Comparison of ENCODE assay signal across 24 cellular contexts in genomic region chr15:65846120-65846519, GRCh38. TPM values are rescaled to one million over a fixed set of nuclear protein-coding genes. Genes with fewer than 3 reads are reported as not detected.
DNase-seq lines count a peak whose midpoint lies in the region; ATAC-seq and TF ChIP-seq lines count a peak whose summit lies in the region.
"Had no signal": no experiment of that assay in that cellular context is flagged by ENCODE, and none has a peak within 500 bp of the region (broad histone marks: within the 10 kb centered on the region; RNA-seq: fewer than 3 reads in every experiment).

No MANE protein-coding gene starts in this region.

- no peaks in the 10 kb centered on the region for H3K9me3 ChIP-seq in SK-N-MC (ENCODE audit: low read depth, low read length)
- H3K9me3 ChIP-seq in ovary = no peaks in the 10 kb centered on the region
- H3K9me3 ChIP-seq: SJSA1 had no signal

- H3K4me3 ChIP-seq in ACC112 (ENCODE audit: low read depth, low read length) (no peak overlapping the region), SK-N-MC (peak overlapping the region; percentile 58), ovary (no peak overlapping the region)
- H3K4me3 ChIP-seq: GM23248, PC-9, SJSA1 had no signal

- H2AFZ ChIP-seq in ACC112 (ENCODE audit: low read length, unreplicated experiment) = peak overlapping the region; percentile 83
- H2AFZ ChIP-seq: GM23248, PC-9 had no signal

- no peak for TF ChIP-seq POLR2A in ovary (IDR thresholded peaks at IDR 0.05)

- no peaks in the 10 kb centered on the region for H3K79me2 ChIP-seq in ACC112 (ENCODE audit: control insufficient read depth, insufficient read depth, low read length, unreplicated experiment)

- H3K4me1 ChIP-seq in ACC112 (ENCODE audit: control insufficient read depth, insufficient read depth, low read length, unreplicated experiment) = peaks cover 8% of the 10 kb centered on the region
- no peaks in the 10 kb centered on the region for H3K4me1 ChIP-seq in ovary (ENCODE audit: insufficient read depth)
- H3K4me1 ChIP-seq: Caco-2, SJSA1 had no signal

- WGBS in ovary, 3 donors = 40 to 62% (median 62%) methylated on average over 2 of the region's 2 CpGs

- intact Hi-C loops in ovary (cut with DNase I) = loop anchor here in 1 of 4 donors (10.0 kb wide), 1 partner anchor 1429 kb away; no protein-coding TSS in a partner anchor

- TF ChIP-seq EP300 in ovary (IDR thresholded peaks at IDR 0.05) = no peak

- no peak for ATAC-seq in HG03108 (IDR thresholded peaks at IDR 0.05; ENCODE audit: unreplicated experiment)
- ATAC-seq in stimulated activated naive CD8-positive, alpha-beta T cell treated with anti-CD3 and anti-CD28 coated beads, Interleukin-15, Interleukin-2, amounts not matched to agents 100 U/mL and 50 U/mL, for 24 hours = no peak
- ATAC-seq: CD8-positive, alpha-beta T cell; Right ventricle myocardium inferior had no signal

- peak overlapping the region; percentile 58 for H3K9ac ChIP-seq in SK-N-MC (ENCODE audit: insufficient read length)
- H3K9ac ChIP-seq: GM23248 had no signal

- no peak for TF ChIP-seq CTCF in ovary (IDR thresholded peaks at IDR 0.05)

- no peaks in the 10 kb centered on the region for H3K27me3 ChIP-seq in ACC112 (ENCODE audit: insufficient read depth, low read length)
- H3K27me3 ChIP-seq in ovary = no peaks in the 10 kb centered on the region
- H3K27me3 ChIP-seq: SJSA1 had no signal

- DNase-seq in SK-N-MC (ENCODE audit: low read depth, low spot score) (no peak), inferior parietal cortex (ENCODE audit: extremely low spot score) (peak; percentile 7), renal cortical epithelial cell (ENCODE audit: low read depth) (peak; percentile 70), ovary (no peak)
- DNase-seq in activated CD4-positive, alpha-beta T cell treated with anti-CD3 and anti-CD28 coated beads, Interleukin-2, amount 50 U/mL, for 48 hours = no peak
- no peak for DNase-seq in stimulated activated naive CD8-positive, alpha-beta T cell treated with anti-CD3 and anti-CD28 coated beads, Interleukin-15, Interleukin-2, amounts not matched to agents 100 U/mL and 50 U/mL, for 24 hours
- DNase-seq: Caco-2; CD8-positive, alpha-beta T cell; GM23248; H9; HFFc6; Kasumi-1; MV-4-11; NCI-H1105; NCI-H1436 treated with DMSO at 0.1 percent for 48 hours; NCI-H187 treated with DMSO at 0.1 percent for 48 hours; NCI-H524 treated with DMSO at 0.1 percent for 48 hours; NCI-H774; PC-9 had no signal

- H3K27ac ChIP-seq in ACC112 (ENCODE audit: low read depth, low read length) (no peak overlapping the region), SK-N-MC (peak overlapping the region; percentile 69), ovary (no peak overlapping the region)
- H3K27ac ChIP-seq: C4-2B, GM23248, PC-9, SJSA1 had no signal

- H3K36me3 ChIP-seq in ACC112 (ENCODE audit: insufficient read depth, low read length) = no peaks in the 10 kb centered on the region
- no peaks in the 10 kb centered on the region for H3K36me3 ChIP-seq in SK-N-MC (ENCODE audit: insufficient read depth, low read length)
- H3K36me3 ChIP-seq in ovary = no peaks in the 10 kb centered on the region
- H3K36me3 ChIP-seq: SJSA1 had no signal

RNA-seq across cellular contexts. Expression of gene RAB11A, which starts 23.2 kb away (rescaled TPM):
- total RNA-seq in renal cortical epithelial cell (505 and 703 TPM in 2 replicates), ovary (100 to 1,000 TPM in 5 of 7 donors, 10 to 100 TPM in 2; 47.0 to 163 (median 139) TPM)
- 100 to 1,000 TPM; 110 to 249 TPM for polyA plus RNA-seq in ovary

RNA-seq across cellular contexts. Expression of gene DENND4A, which starts 54.0 kb away (rescaled TPM):
- 9.7 and 33.0 TPM in 2 replicates for total RNA-seq in renal cortical epithelial cell
- 10 to 100 TPM; 40.0 to 63.9 (median 53.5) TPM for total RNA-seq in ovary
- polyA plus RNA-seq in ovary = 10 to 100 TPM; 10.2 to 15.5 TPM

Comparison
In these comparisons a context has a peak if more than half of its experiments do, and no peak if none do; other contexts are left out.
1. DNase-seq: peak in inferior parietal cortex (single experiment) and renal cortical epithelial cell (single experiment); none in SK-N-MC (single experiment), activated CD4-positive, alpha-beta T cell treated with anti-CD3 and anti-CD28 coated beads, Interleukin-2, amount 50 U/mL, for 48 hours (0 of 2), ovary (0 of 5) and stimulated activated naive CD8-positive, alpha-beta T cell treated with anti-CD3 and anti-CD28 coated beads, Interleukin-15, Interleukin-2, amounts not matched to agents 100 U/mL and 50 U/mL, for 24 hours (single experiment).